Comparison of ENCODE assay signal across 21 cellular contexts in the genomic region with DNA sequence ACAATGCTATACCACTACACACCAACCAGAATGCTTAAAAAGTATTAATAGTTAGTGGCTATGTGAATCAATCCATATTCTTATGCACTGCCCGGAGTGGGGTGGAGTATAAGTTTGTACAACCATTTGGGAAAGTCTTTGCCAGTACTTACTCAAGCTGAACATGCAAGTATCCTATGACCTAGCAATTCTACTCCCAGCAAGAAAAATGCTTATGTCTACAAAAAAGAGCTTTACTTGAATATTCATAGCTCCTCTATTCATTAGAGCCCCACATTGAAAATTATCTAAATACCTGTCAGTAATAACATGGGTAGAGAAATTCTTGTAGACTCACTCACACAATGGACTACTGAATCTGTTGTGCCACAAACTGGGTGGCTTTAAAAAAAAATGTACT.
"Had no signal": no experiment of that assay in that cellular context is flagged by ENCODE, and none has a peak within 500 bp of the region (broad histone marks: within the 10 kb centered on the region; RNA-seq: fewer than 3 reads in every experiment).

No MANE protein-coding gene starts in this region.

- H3K27me3 Mint-ChIP-seq: activated CD4-positive, alpha-beta T cell treated with anti-CD3 and anti-CD28 coated beads for 36 hours; activated naive CD8-positive, alpha-beta T cell treated with anti-CD3 and anti-CD28 coated beads for 36 hours; stimulated activated naive CD8-positive, alpha-beta T cell treated with anti-CD3 and anti-CD28 coated beads, Interleukin-15, Interleukin-2, amounts not matched to agents 100 ng/mL and 50 ng/mL, for 24 hours had no signal

- H3K4me1 ChIP-seq: prostate gland, tibial artery had no signal

- H3K27ac ChIP-seq: epithelial cell of prostate, neutrophil, ovary, prostate gland, tibial artery had no signal

- H3K27me3 ChIP-seq: heart right ventricle, neutrophil, ovary, tibial artery had no signal

- H3K9me3 ChIP-seq: neutrophil, ovary, prostate gland, tibial artery had no signal

- H3K36me3 ChIP-seq: heart right ventricle, neutrophil, ovary, prostate gland, tibial artery had no signal

- DNase-seq: activated B cell treated with CpG ODN at 0.5 μM for 24 hours; activated CD4-positive, alpha-beta T cell treated with anti-CD3 and anti-CD28 coated beads for 36 hours; activated CD4-positive, alpha-beta T cell treated with anti-CD3 and anti-CD28 coated beads, Interleukin-2, amount 50 U/mL, for 4 hours; activated CD8-positive, alpha-beta memory T cell treated with anti-CD3 and anti-CD28 coated beads, Interleukin-2, amount 50 U/mL, for 48 hours; activated naive CD4-positive, alpha-beta T cell; activated naive CD8-positive, alpha-beta T cell treated with anti-CD3 and anti-CD28 coated beads for 36 hours; activated T-cell treated with anti-CD3 and anti-CD28 coated beads, Interleukin-2, amount 50 U/mL, for 4 hours; cortex of kidney; heart right ventricle; ovary; right cardiac atrium; stimulated activated CD4-positive, alpha-beta T cell treated with anti-CD3 and anti-CD28 coated beads, Interleukin-1b, Interleukin-23, amount 100 ng/mL, for 48 hours; substantia nigra; tibial artery had no signal

- H3K4me3 Mint-ChIP-seq: activated B cell treated with CpG ODN at 0.5 μM for 24 hours; activated CD4-positive, alpha-beta T cell treated with anti-CD3 and anti-CD28 coated beads for 36 hours; activated naive CD8-positive, alpha-beta T cell treated with anti-CD3 and anti-CD28 coated beads for 36 hours; activated T-cell treated with anti-CD3 and anti-CD28 coated beads, Interleukin-2, amount 50 U/mL, for 4 hours; natural killer cell treated with Interleukin-12 subunit alpha and Interleukin-12 subunit beta and Interleukin-15 and Interleukin-18, amount 100 ng/mL, for 72 hours; stimulated activated naive CD8-positive, alpha-beta T cell treated with anti-CD3 and anti-CD28 coated beads, Interleukin-15, Interleukin-2, amounts not matched to agents 100 ng/mL and 50 ng/mL, for 24 hours; T-helper 1 cell treated with Interleukin-12 subunit alpha and Interleukin-12 subunit beta and Interleukin-4 antibody, amounts not matched to agents 30 μg/mL and 1 μg/mL, for 36 hours had no signal

- ATAC-seq: activated CD4-positive, alpha-beta T cell treated with anti-CD3 and anti-CD28 coated beads for 36 hours; activated T-cell treated with anti-CD3 and anti-CD28 coated beads, Interleukin-2, amount 50 U/mL, for 4 hours; natural killer cell treated with Interleukin-12 subunit alpha and Interleukin-12 subunit beta and Interleukin-15 and Interleukin-18, amount 100 ng/mL, for 72 hours; right cardiac atrium had no signal

- H3K9me3 Mint-ChIP-seq: activated T-cell treated with anti-CD3 and anti-CD28 coated beads, Interleukin-2, amount 50 U/mL, for 4 hours; natural killer cell treated with Interleukin-12 subunit alpha and Interleukin-12 subunit beta and Interleukin-15 and Interleukin-18, amount 100 ng/mL, for 72 hours had no signal

- H3K4me1 Mint-ChIP-seq: activated CD4-positive, alpha-beta T cell treated with anti-CD3 and anti-CD28 coated beads for 36 hours had no signal

- H3K4me3 ChIP-seq: heart right ventricle, ovary, prostate gland, tibial artery had no signal

- H3K27ac Mint-ChIP-seq: activated B cell treated with CpG ODN at 0.5 μM for 24 hours; activated CD4-positive, alpha-beta T cell treated with anti-CD3 and anti-CD28 coated beads for 36 hours; activated naive CD8-positive, alpha-beta T cell treated with anti-CD3 and anti-CD28 coated beads for 36 hours; activated T-helper 2 cell treated with anti-CD3 and anti-CD28 coated beads, Interferon-gamma antibody, Interleukin-2, Interleukin-4, amounts not matched to agents 10 μg/mL and 5 μg/mL and 100 μg/mL, durations not matched to agents 14 hours and 24 hours and 36 hours; natural killer cell treated with Interleukin-12 subunit alpha and Interleukin-12 subunit beta and Interleukin-15 and Interleukin-18, amount 100 ng/mL, for 72 hours; stimulated activated naive CD8-positive, alpha-beta T cell treated with anti-CD3 and anti-CD28 coated beads, Interleukin-15, Interleukin-2, amounts not matched to agents 100 ng/mL and 50 ng/mL, for 24 hours; T-helper 1 cell treated with Interleukin-12 subunit alpha and Interleukin-12 subunit beta and Interleukin-4 antibody, amounts not matched to agents 30 μg/mL and 1 μg/mL, for 36 hours had no signal
